ENCODE assay signal across 8 cellular contexts in genomic region chr17:75405365-75406221, GRCh38. TPM values are rescaled to one million over a fixed set of nuclear protein-coding genes. Genes with fewer than 3 reads are reported as not detected.
DNase-seq lines count a peak whose midpoint lies in the region; ATAC-seq and TF ChIP-seq lines count a peak whose summit lies in the region.

Gene GRB2 (minus strand): TSS chr17:75405678. CDS start chr17:75393628, 12,050 bp downstream.

- H3K4me1 ChIP-seq in right atrium auricular region (peaks cover 0 to 19% of the 10 kb centered on the region in 2 donors), psoas muscle (peaks cover 22% of the 10 kb centered on the region), urinary bladder (ENCODE audit: insufficient read depth) (no peaks in the 10 kb centered on the region)

- peak within 1 kb of the TSS; percentile 73 to 98 for H3K4me3 ChIP-seq in right atrium auricular region
- H3K4me3 ChIP-seq in psoas muscle: peak within 1 kb of the TSS; percentile 99
- H3K4me3 ChIP-seq in urinary bladder (ENCODE audit: low read depth, low read length): peak within 1 kb of the TSS; percentile 97

- H3K27me3 ChIP-seq in right atrium auricular region: no peaks in the 10 kb centered on the region
- H3K27me3 ChIP-seq in psoas muscle (ENCODE audit: insufficient read depth in 3 of 3, low read length in 2 of 3): no peaks in the 10 kb centered on the region

- TF ChIP-seq CTCF in right atrium auricular region (IDR thresholded peaks at IDR 0.05) (no peak), psoas muscle (IDR thresholded peaks at IDR 0.05) (no peak)

- peak; percentile 86 for ATAC-seq in GM18498 (IDR thresholded peaks at IDR 0.05; ENCODE audit: unreplicated experiment)
- peak; percentile 77 for ATAC-seq in HG02943 (IDR thresholded peaks at IDR 0.05; ENCODE audit: low read depth, unreplicated experiment)
- ATAC-seq in psoas muscle: peak; percentile 95 to 98 (median 97)

- H3K36me3 ChIP-seq in right atrium auricular region: no peaks in the 10 kb centered on the region
- no peaks in the 10 kb centered on the region for H3K36me3 ChIP-seq in psoas muscle (ENCODE audit: insufficient read depth in 1 of 2, low read depth in 1 of 2)
- no peaks in the 10 kb centered on the region for H3K36me3 ChIP-seq in urinary bladder (ENCODE audit: insufficient read depth)

- H3K27ac ChIP-seq in right atrium auricular region (peak within 1 kb of the TSS; percentile 85 to 93), psoas muscle (peak within 1 kb of the TSS; percentile 97), urinary bladder (ENCODE audit: low read depth) (peak within 1 kb of the TSS; percentile 68)

- intact Hi-C loops in T-helper 2 cell treated with Interferon-gamma antibody and Interleukin-4, amounts not matched to agents 100 ng/mL and 5 ng/mL, for 36 hours (cut with micrococcal nuclease): loop anchor here (1.0 to 2.0 kb wide), 4 partner anchors 49 to 144 kb away; partner anchors contain the start of genes GGA3, MRPS7, SLC25A19 and TSEN54
- intact Hi-C loops in psoas muscle (cut with DNase I): loop anchor here (2.0 kb wide), 2 partner anchors 83 to 117 kb away; partner anchors contain the start of gene SLC25A19 (in 1 of the 2)

- no peaks in the 10 kb centered on the region for H3K9me3 ChIP-seq in right atrium auricular region
- no peaks in the 10 kb centered on the region for H3K9me3 ChIP-seq in psoas muscle

- WGBS in psoas muscle, 3 donors: 0 to 1% (median 0%) methylated on average over 52 to 74 of the region's 74 CpGs
- WGBS in urinary bladder: under 1% methylated on average over 74 of the region's 74 CpGs

- DNase-seq in NCI-H1930 (lab: John Stamatoyannopoulos, UW) (peak; percentile 96 to 99), anterior cingulate cortex (lab: John Stamatoyannopoulos, UW) (peak; percentile 89 to 99 (median 97)), right atrium auricular region (ENCODE audit: low spot score) (peak; percentile 97), psoas muscle (peak; percentile 99 to 100)

RNA-seq across cellular contexts. Expression of gene GRB2, which starts in this region (rescaled TPM):
- total RNA-seq in T-helper 2 cell treated with Interferon-gamma antibody and Interleukin-4, amounts not matched to agents 100 ng/mL and 5 ng/mL, for 36 hours: 163 and 173 TPM in 2 replicates
- 100 to 1,000 TPM in 1 of 2 donors, 10 to 100 TPM in 1; 80.8 to 112 TPM for total RNA-seq in right atrium auricular region
- total RNA-seq in psoas muscle: 10 to 100 TPM; 49.1 to 71.6 (median 58.1) TPM
- polyA plus RNA-seq in psoas muscle: 10 to 100 TPM; 39.5 to 70.9 (median 66.1) TPM
- total RNA-seq in urinary bladder: 63.1 TPM
- polyA plus RNA-seq in urinary bladder: 93.9 TPM

Comparison
In these comparisons a context has a peak if more than half of its experiments do, and no peak if none do; other contexts are left out.
1. Peak in every context shown above with its lines: DNase-seq, ATAC-seq, H3K4me3 ChIP-seq and H3K27ac ChIP-seq.